Comparison of ENCODE assay signal across 1 cellular context in the genomic region with DNA sequence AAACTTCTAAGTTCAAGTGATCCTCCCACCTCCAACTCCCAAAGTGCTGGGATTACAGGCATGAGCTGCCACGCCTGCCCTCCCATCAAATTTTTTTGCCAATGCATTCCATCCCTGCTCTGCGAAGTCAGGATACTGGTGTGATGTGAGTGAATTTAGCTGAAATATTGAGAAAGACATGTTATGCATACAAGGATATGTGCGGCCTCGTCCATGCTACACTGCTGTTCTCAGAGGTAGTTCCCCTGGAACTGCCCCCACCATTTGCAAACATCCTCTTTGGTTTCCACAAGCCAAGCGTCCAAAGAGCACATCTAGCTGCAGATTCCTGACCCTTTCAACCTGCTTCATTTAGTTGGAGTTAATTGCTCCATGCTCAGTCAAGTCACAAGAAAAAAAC.
TF ChIP-seq lines count a peak whose summit lies in the region.

No MANE protein-coding gene starts in this region.

TF ChIP-seq in HepG2, 621 proteins besides CTCF, POLR2A, EP300 and RAD21 (continued from another document and continues in another):
- TF ChIP-seq, protein P1, sequence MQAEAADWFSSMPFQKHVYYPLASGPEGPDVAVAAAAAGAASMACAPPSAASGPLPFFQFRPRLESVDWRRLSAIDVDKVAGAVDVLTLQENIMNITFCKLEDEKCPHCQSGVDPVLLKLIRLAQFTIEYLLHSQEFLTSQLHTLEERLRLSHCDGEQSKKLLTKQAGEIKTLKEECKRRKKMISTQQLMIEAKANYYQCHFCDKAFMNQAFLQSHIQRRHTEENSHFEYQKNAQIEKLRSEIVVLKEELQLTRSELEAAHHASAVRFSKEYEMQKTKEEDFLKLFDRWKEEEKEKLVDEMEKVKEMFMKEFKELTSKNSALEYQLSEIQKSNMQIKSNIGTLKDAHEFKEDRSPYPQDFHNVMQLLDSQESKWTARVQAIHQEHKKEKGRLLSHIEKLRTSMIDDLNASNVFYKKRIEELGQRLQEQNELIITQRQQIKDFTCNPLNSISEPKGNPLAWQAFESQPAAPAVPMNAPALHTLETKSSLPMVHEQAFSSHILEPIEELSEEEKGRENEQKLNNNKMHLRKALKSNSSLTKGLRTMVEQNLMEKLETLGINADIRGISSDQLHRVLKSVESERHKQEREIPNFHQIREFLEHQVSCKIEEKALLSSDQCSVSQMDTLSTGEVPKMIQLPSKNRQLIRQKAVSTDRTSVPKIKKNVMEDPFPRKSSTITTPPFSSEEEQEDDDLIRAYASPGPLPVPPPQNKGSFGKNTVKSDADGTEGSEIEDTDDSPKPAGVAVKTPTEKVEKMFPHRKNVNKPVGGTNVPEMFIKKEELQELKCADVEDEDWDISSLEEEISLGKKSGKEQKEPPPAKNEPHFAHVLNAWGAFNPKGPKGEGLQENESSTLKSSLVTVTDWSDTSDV (CRISPR knock-in tag; IDR thresholded peaks at IDR 0.05): no peak
- TF ChIP-seq POLR2G (IDR thresholded peaks at IDR 0.05; ENCODE audit: low read depth, low read length) (no peak), ZNF788 (CRISPR knock-in tag; IDR thresholded peaks at IDR 0.05; ENCODE audit: borderline replicate concordance) (no peak; the same call in 1 of the 2 replicates), RBM22 (optimal IDR thresholded peaks at IDR 0.05; ENCODE audit: low read length) (no peak), JARID2 (CRISPR knock-in tag; IDR thresholded peaks at IDR 0.05; ENCODE audit: insufficient replicate concordance) (no peak), MIER2 (CRISPR knock-in tag; IDR thresholded peaks at IDR 0.05) (0 out of 2 replicates have a peak, but pooled peaks have one; percentile 63), ZMYM3 (CRISPR knock-in tag; IDR thresholded peaks at IDR 0.05) (peak; percentile 59), GLI4 (CRISPR knock-in tag; IDR thresholded peaks at IDR 0.05; ENCODE audit: borderline replicate concordance) (no peak), ZNF256 (CRISPR knock-in tag; conservative IDR thresholded peaks at IDR 0.05) (no peak), IRF2 (CRISPR knock-in tag; IDR thresholded peaks at IDR 0.05) (0 out of 2 replicates have a peak, but pooled peaks have one; percentile 19), SOX5 (CRISPR knock-in tag; IDR thresholded peaks at IDR 0.05; ENCODE audit: borderline replicate concordance) (0 out of 2 replicates have a peak, but pooled peaks have one; percentile 15), BHLHE40 (IDR thresholded peaks at IDR 0.05; ENCODE audit: low read length) (no peak), ZNF749 (CRISPR knock-in tag; IDR thresholded peaks at IDR 0.05; ENCODE audit: borderline replicate concordance) (no peak), ZSCAN31 (CRISPR knock-in tag; IDR thresholded peaks at IDR 0.05; ENCODE audit: low read depth) (no peak; the same call in 1 of the 2 replicates), PAF1 (CRISPR knock-in tag; IDR thresholded peaks at IDR 0.05) (no peak), MED8 (CRISPR knock-in tag; IDR thresholded peaks at IDR 0.05; ENCODE audit: insufficient replicate concordance) (no peak), IKZF4 (CRISPR knock-in tag; IDR thresholded peaks at IDR 0.05; ENCODE audit: borderline replicate concordance, low read depth, not compliant biosample characterization) (no peak), ZBTB7B (CRISPR knock-in tag; IDR thresholded peaks at IDR 0.05) (no peak), MIER3 (CRISPR knock-in tag; IDR thresholded peaks at IDR 0.05; ENCODE audit: borderline replicate concordance) (no peak), WIZ (CRISPR knock-in tag; IDR thresholded peaks at IDR 0.05) (0 out of 2 replicates have a peak, but pooled peaks have one; percentile 36), NPAS2 (CRISPR knock-in tag; IDR thresholded peaks at IDR 0.05; ENCODE audit: borderline replicate concordance) (no peak), TBX2 (CRISPR knock-in tag; IDR thresholded peaks at IDR 0.05; ENCODE audit: borderline replicate concordance) (peak; percentile 49; the same call in 1 of the 2 replicates), CENPX (CRISPR knock-in tag; IDR thresholded peaks at IDR 0.05) (no peak), ZNF496 (CRISPR knock-in tag; IDR thresholded peaks at IDR 0.05; ENCODE audit: insufficient replicate concordance) (no peak), ELF3 (CRISPR knock-in tag; IDR thresholded peaks at IDR 0.05) (peak; percentile 26; the same call in 1 of the 2 replicates), FOXK2 (IDR thresholded peaks at IDR 0.05) (no peak), HNRNPK (IDR thresholded peaks at IDR 0.05; ENCODE audit: low read depth, low read length, poor library complexity, severe bottlenecking) (no peak)
- TF ChIP-seq, protein P2, sequence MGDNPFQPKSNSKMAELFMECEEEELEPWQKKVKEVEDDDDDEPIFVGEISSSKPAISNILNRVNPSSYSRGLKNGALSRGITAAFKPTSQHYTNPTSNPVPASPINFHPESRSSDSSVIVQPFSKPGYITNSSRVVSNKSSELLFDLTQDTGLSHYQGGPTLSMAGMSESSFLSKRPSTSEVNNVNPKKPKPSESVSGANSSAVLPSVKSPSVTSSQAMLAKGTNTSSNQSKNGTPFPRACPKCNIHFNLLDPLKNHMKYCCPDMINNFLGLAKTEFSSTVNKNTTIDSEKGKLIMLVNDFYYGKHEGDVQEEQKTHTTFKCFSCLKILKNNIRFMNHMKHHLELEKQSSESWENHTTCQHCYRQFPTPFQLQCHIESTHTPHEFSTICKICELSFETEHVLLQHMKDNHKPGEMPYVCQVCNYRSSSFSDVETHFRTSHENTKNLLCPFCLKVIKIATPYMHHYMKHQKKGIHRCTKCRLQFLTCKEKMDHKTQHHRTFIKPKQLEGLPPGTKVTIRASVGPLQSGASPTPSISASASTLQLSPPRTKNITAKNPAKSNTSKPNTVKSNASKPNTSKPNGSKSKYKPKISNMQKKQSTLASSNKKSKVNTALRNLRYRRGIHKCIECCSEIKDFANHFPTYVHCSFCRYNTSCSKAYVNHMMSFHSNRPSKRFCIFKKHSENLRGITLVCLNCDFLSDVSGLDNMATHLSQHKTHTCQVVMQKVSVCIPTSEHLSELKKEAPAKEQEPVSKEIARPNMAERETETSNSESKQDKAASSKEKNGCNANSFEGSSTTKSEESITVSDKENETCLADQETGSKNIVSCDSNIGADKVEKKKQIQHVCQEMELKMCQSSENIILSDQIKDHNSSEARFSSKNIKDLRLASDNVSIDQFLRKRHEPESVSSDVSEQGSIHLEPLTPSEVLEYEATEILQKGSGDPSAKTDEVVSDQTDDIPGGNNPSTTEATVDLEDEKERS (CRISPR knock-in tag; IDR thresholded peaks at IDR 0.05): 0 out of 2 replicates have a peak, but pooled peaks have one; percentile 20
- TF ChIP-seq, protein P3, sequence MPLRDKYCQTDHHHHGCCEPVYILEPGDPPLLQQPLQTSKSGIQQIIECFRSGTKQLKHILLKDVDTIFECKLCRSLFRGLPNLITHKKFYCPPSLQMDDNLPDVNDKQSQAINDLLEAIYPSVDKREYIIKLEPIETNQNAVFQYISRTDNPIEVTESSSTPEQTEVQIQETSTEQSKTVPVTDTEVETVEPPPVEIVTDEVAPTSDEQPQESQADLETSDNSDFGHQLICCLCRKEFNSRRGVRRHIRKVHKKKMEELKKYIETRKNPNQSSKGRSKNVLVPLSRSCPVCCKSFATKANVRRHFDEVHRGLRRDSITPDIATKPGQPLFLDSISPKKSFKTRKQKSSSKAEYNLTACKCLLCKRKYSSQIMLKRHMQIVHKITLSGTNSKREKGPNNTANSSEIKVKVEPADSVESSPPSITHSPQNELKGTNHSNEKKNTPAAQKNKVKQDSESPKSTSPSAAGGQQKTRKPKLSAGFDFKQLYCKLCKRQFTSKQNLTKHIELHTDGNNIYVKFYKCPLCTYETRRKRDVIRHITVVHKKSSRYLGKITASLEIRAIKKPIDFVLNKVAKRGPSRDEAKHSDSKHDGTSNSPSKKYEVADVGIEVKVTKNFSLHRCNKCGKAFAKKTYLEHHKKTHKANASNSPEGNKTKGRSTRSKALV (CRISPR knock-in tag; IDR thresholded peaks at IDR 0.05): no peak
- TF ChIP-seq, protein P4, sequence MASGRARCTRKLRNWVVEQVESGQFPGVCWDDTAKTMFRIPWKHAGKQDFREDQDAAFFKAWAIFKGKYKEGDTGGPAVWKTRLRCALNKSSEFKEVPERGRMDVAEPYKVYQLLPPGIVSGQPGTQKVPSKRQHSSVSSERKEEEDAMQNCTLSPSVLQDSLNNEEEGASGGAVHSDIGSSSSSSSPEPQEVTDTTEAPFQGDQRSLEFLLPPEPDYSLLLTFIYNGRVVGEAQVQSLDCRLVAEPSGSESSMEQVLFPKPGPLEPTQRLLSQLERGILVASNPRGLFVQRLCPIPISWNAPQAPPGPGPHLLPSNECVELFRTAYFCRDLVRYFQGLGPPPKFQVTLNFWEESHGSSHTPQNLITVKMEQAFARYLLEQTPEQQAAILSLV (CRISPR knock-in tag; IDR thresholded peaks at IDR 0.05; ENCODE audit: borderline replicate concordance): no peak
- TF ChIP-seq, protein P5, sequence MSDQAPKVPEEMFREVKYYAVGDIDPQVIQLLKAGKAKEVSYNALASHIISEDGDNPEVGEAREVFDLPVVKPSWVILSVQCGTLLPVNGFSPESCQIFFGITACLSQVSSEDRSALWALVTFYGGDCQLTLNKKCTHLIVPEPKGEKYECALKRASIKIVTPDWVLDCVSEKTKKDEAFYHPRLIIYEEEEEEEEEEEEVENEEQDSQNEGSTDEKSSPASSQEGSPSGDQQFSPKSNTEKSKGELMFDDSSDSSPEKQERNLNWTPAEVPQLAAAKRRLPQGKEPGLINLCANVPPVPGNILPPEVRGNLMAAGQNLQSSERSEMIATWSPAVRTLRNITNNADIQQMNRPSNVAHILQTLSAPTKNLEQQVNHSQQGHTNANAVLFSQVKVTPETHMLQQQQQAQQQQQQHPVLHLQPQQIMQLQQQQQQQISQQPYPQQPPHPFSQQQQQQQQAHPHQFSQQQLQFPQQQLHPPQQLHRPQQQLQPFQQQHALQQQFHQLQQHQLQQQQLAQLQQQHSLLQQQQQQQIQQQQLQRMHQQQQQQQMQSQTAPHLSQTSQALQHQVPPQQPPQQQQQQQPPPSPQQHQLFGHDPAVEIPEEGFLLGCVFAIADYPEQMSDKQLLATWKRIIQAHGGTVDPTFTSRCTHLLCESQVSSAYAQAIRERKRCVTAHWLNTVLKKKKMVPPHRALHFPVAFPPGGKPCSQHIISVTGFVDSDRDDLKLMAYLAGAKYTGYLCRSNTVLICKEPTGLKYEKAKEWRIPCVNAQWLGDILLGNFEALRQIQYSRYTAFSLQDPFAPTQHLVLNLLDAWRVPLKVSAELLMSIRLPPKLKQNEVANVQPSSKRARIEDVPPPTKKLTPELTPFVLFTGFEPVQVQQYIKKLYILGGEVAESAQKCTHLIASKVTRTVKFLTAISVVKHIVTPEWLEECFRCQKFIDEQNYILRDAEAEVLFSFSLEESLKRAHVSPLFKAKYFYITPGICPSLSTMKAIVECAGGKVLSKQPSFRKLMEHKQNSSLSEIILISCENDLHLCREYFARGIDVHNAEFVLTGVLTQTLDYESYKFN (CRISPR knock-in tag; conservative IDR thresholded peaks at IDR 0.05): peak; percentile 82
- TF ChIP-seq, protein P6, sequence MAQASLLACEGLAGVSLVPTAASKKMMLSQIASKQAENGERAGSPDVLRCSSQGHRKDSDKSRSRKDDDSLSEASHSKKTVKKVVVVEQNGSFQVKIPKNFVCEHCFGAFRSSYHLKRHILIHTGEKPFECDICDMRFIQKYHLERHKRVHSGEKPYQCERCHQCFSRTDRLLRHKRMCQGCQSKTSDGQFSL (CRISPR knock-in tag; IDR thresholded peaks at IDR 0.05): no peak
- TF ChIP-seq, protein P7, sequence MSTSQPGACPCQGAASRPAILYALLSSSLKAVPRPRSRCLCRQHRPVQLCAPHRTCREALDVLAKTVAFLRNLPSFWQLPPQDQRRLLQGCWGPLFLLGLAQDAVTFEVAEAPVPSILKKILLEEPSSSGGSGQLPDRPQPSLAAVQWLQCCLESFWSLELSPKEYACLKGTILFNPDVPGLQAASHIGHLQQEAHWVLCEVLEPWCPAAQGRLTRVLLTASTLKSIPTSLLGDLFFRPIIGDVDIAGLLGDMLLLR (CRISPR knock-in tag; IDR thresholded peaks at IDR 0.05): no peak
- TF ChIP-seq, protein P8, sequence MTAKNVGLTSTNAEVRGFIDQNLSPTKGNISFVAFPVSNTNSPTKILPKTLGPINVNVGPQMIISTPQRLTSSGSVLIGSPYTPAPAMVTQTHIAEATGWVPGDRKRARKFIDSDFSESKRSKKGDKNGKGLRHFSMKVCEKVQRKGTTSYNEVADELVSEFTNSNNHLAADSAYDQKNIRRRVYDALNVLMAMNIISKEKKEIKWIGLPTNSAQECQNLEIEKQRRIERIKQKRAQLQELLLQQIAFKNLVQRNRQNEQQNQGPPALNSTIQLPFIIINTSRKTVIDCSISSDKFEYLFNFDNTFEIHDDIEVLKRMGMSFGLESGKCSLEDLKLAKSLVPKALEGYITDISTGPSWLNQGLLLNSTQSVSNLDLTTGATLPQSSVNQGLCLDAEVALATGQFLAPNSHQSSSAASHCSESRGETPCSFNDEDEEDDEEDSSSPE (CRISPR knock-in tag; IDR thresholded peaks at IDR 0.05): no peak
- TF ChIP-seq, protein P9, sequence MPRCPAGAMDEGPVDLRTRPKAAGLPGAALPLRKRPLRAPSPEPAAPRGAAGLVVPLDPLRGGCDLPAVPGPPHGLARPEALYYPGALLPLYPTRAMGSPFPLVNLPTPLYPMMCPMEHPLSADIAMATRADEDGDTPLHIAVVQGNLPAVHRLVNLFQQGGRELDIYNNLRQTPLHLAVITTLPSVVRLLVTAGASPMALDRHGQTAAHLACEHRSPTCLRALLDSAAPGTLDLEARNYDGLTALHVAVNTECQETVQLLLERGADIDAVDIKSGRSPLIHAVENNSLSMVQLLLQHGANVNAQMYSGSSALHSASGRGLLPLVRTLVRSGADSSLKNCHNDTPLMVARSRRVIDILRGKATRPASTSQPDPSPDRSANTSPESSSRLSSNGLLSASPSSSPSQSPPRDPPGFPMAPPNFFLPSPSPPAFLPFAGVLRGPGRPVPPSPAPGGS (CRISPR knock-in tag; IDR thresholded peaks at IDR 0.05): 0 out of 2 replicates have a peak, but pooled peaks have one; percentile 67
- TF ChIP-seq, protein P10, sequence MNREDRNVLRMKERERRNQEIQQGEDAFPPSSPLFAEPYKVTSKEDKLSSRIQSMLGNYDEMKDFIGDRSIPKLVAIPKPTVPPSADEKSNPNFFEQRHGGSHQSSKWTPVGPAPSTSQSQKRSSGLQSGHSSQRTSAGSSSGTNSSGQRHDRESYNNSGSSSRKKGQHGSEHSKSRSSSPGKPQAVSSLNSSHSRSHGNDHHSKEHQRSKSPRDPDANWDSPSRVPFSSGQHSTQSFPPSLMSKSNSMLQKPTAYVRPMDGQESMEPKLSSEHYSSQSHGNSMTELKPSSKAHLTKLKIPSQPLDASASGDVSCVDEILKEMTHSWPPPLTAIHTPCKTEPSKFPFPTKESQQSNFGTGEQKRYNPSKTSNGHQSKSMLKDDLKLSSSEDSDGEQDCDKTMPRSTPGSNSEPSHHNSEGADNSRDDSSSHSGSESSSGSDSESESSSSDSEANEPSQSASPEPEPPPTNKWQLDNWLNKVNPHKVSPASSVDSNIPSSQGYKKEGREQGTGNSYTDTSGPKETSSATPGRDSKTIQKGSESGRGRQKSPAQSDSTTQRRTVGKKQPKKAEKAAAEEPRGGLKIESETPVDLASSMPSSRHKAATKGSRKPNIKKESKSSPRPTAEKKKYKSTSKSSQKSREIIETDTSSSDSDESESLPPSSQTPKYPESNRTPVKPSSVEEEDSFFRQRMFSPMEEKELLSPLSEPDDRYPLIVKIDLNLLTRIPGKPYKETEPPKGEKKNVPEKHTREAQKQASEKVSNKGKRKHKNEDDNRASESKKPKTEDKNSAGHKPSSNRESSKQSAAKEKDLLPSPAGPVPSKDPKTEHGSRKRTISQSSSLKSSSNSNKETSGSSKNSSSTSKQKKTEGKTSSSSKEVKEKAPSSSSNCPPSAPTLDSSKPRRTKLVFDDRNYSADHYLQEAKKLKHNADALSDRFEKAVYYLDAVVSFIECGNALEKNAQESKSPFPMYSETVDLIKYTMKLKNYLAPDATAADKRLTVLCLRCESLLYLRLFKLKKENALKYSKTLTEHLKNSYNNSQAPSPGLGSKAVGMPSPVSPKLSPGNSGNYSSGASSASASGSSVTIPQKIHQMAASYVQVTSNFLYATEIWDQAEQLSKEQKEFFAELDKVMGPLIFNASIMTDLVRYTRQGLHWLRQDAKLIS (CRISPR knock-in tag; IDR thresholded peaks at IDR 0.05): no peak
